In the genomic region with DNA sequence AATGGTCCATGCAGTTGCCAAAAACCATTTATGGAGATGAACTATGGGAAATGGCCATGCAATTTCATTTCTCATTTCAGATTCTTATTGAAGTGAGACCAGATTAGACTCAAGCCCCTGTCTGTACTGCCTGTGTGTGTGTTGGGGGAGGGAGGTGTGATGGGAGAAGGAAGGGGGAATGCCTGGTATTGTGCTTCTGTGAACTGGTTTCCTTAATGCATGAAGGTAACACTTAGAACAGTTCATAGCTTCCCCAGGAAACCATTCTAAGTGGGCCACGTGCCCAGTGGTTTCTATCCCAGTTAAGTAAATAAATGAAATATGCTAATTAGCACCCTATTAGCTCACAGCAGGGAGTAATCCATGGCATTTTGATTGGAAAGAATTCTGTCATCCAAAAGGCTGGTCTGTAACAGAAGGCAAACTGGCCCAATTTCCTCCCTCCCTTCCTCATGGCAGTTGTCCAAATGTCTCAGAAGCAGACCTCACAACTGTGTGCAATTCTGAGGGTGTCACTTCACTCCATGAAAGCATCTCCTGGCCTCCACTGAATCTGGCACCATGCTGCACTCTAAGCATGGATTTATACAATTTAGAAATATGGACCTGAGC, we compare ENCODE assay signal across 27 cellular contexts.
A peak's percentile ranks its signal among the peaks of the same experiment; 100 is the strongest.
DNase-seq lines count a peak whose midpoint lies in the region; TF ChIP-seq lines count a peak whose summit lies in the region.
"Had no signal": no experiment of that assay in that cellular context is flagged by ENCODE, and none has a peak within 500 bp of the region (broad histone marks: within the 10 kb centered on the region; RNA-seq: fewer than 3 reads in every experiment).

No MANE protein-coding gene starts in this region.

- H3K9me3 Mint-ChIP-seq in nephron = no peaks in the 10 kb centered on the region
- H3K9me3 Mint-ChIP-seq in CD8-positive, alpha-beta memory T cell = peaks cover 0 to under 1% (median 0%) of the 10 kb centered on the region in 5 donors
- H3K9me3 Mint-ChIP-seq: activated naive CD4-positive, alpha-beta T cell treated with anti-CD3 and anti-CD28 coated beads for 36 hours; activated T-cell treated with anti-CD3 and anti-CD28 coated beads, Interleukin-2, amount 50 U/mL, for 72 hours; CD8-positive, alpha-beta T cell had no signal

- CTCF ChIA-PET in RWPE1 (lab: Yijun Ruan, JAX) = no interaction called here
- CTCF ChIA-PET in CD8-positive, alpha-beta memory T cell (lab: Charles Lee) = no interaction called here

- peak; percentile 15 for DNase-seq in EH (ENCODE audit: low read depth)
- peak; percentile 38 for DNase-seq in NCI-H2029 (lab: John Stamatoyannopoulos, UW)
- DNase-seq in astrocyte of the hippocampus (ENCODE audit: low read depth, low spot score) = peak; percentile 89
- DNase-seq in tibial artery = no peak
- DNase-seq in NCI-H1092 (lab: John Stamatoyannopoulos, UW) = no peak
- DNase-seq in RWPE1 (ENCODE audit: low spot score) = no peak
- no peak for DNase-seq in CD8-positive, alpha-beta memory T cell
- DNase-seq: activated CD4-positive, alpha-beta T cell treated with anti-CD3 and anti-CD28 coated beads for 36 hours; activated naive CD4-positive, alpha-beta T cell treated with anti-CD3 and anti-CD28 coated beads for 36 hours; activated T-cell treated with anti-CD3 and anti-CD28 coated beads, Interleukin-2, amount 50 U/mL, for 72 hours; CD8-positive, alpha-beta T cell; central memory CD4-positive, alpha-beta T cell; DND-41; foreskin melanocyte; GOT3; NCI-H1092 treated with DMSO at 0.1 percent for 48 hours; NCI-H2171; NCI-H82; OCI-M1; SHP77 treated with DMSO at 0.1 percent for 48 hours; stimulated activated CD4-positive, alpha-beta T cell treated with anti-CD3 and anti-CD28 coated beads, Interleukin-4, amount 100 ng/mL, for 24 hours; stimulated activated naive CD4-positive, alpha-beta T cell treated with Interleukin-2 at 50 U/mL for 16 hours; T-cell had no signal

- H3K27ac ChIP-seq in tibial artery (no peak overlapping the region), RWPE1 (no peak overlapping the region)
- no peak overlapping the region for H3K27ac ChIP-seq in CD8-positive, alpha-beta memory T cell (ENCODE audit: low read depth, low read length)
- H3K27ac ChIP-seq: hepatocyte, neutrophil, thoracic aorta had no signal

- intact Hi-C loops in tibial artery (cut with DNase I; ENCODE audit: low total_unique reads) = no loop called here

- no peaks in the 10 kb centered on the region for H3K9me3 ChIP-seq in tibial artery
- H3K9me3 ChIP-seq in CD8-positive, alpha-beta memory T cell (ENCODE audit: low read length) = no peaks in the 10 kb centered on the region
- H3K9me3 ChIP-seq: neutrophil, thoracic aorta had no signal

- peaks cover 39% of the 10 kb centered on the region for H3K4me1 Mint-ChIP-seq in nephron
- H3K4me1 Mint-ChIP-seq in CD8-positive, alpha-beta memory T cell = no peaks in the 10 kb centered on the region
- H3K4me1 Mint-ChIP-seq: activated CD4-positive, alpha-beta T cell treated with anti-CD3 and anti-CD28 coated beads for 36 hours; T-cell had no signal

- peak overlapping the region; percentile 19 to 46 (median 33) for H3K27ac Mint-ChIP-seq in nephron
- no peak overlapping the region for H3K27ac Mint-ChIP-seq in CD8-positive, alpha-beta memory T cell
- H3K27ac Mint-ChIP-seq: activated CD4-positive, alpha-beta T cell treated with anti-CD3 and anti-CD28 coated beads for 36 hours; activated naive CD4-positive, alpha-beta T cell treated with anti-CD3 and anti-CD28 coated beads for 36 hours; activated T-cell treated with anti-CD3 and anti-CD28 coated beads, Interleukin-2, amount 50 U/mL, for 72 hours; CD8-positive, alpha-beta T cell; T-cell had no signal

- POLR2A ChIA-PET in RWPE1 (lab: Yijun Ruan, JAX; ENCODE audit: low non-redundant PET) = no interaction called here
- POLR2A ChIA-PET in CD8-positive, alpha-beta memory T cell (lab: Charles Lee) = no interaction called here

- no peak overlapping the region for H3K4me3 ChIP-seq in tibial artery
- H3K4me3 ChIP-seq in CD8-positive, alpha-beta memory T cell (ENCODE audit: low read length) = no peak overlapping the region
- H3K4me3 ChIP-seq: hepatocyte, thoracic aorta had no signal

- H3K36me3 Mint-ChIP-seq in nephron (ENCODE audit: low read depth) = no peaks in the 10 kb centered on the region
- H3K36me3 Mint-ChIP-seq in CD8-positive, alpha-beta memory T cell = peaks cover 0 to 2% (median 0%) of the 10 kb centered on the region in 3 donors
- H3K36me3 Mint-ChIP-seq: CD8-positive, alpha-beta T cell had no signal

- no peak overlapping the region for H3K4me3 Mint-ChIP-seq in nephron
- H3K4me3 Mint-ChIP-seq in CD8-positive, alpha-beta memory T cell = no peak overlapping the region
- H3K4me3 Mint-ChIP-seq: activated CD4-positive, alpha-beta T cell treated with anti-CD3 and anti-CD28 coated beads for 36 hours; activated naive CD4-positive, alpha-beta T cell treated with anti-CD3 and anti-CD28 coated beads for 36 hours; activated T-cell treated with anti-CD3 and anti-CD28 coated beads, Interleukin-2, amount 50 U/mL, for 72 hours; CD8-positive, alpha-beta T cell; T-cell had no signal

- no peaks in the 10 kb centered on the region for H3K27me3 ChIP-seq in tibial artery
- H3K27me3 ChIP-seq in CD8-positive, alpha-beta memory T cell (ENCODE audit: insufficient read depth, low read length, poor library complexity, severe bottlenecking) = no peaks in the 10 kb centered on the region
- H3K27me3 ChIP-seq: hepatocyte, neutrophil had no signal

- H3K4me1 ChIP-seq in tibial artery = peaks cover 0 to 11% (median 3%) of the 10 kb centered on the region in 4 donors
- H3K4me1 ChIP-seq in CD8-positive, alpha-beta memory T cell (ENCODE audit: insufficient read depth, low read length) = no peaks in the 10 kb centered on the region

- H3K27me3 Mint-ChIP-seq in nephron (ENCODE audit: low read depth) = no peaks in the 10 kb centered on the region
- H3K27me3 Mint-ChIP-seq in CD8-positive, alpha-beta memory T cell = no peaks in the 10 kb centered on the region
- H3K27me3 Mint-ChIP-seq: activated CD4-positive, alpha-beta T cell treated with anti-CD3 and anti-CD28 coated beads for 36 hours; T-cell had no signal

- no peaks in the 10 kb centered on the region for H3K36me3 ChIP-seq in tibial artery
- H3K36me3 ChIP-seq in CD8-positive, alpha-beta memory T cell (ENCODE audit: insufficient read depth, low read length) = no peaks in the 10 kb centered on the region
- H3K36me3 ChIP-seq: neutrophil, thoracic aorta had no signal

- TF ChIP-seq CTCF in nephron (IDR thresholded peaks at IDR 0.05; ENCODE audit: unreplicated experiment in 3 of 3) (no peak), tibial artery (IDR thresholded peaks at IDR 0.05) (no peak), RWPE1 (conservative IDR thresholded peaks at IDR 0.05; ENCODE audit: low read depth) (no peak)

Comparison
In these comparisons a context has a peak if more than half of its experiments do, and no peak if none do; other contexts are left out.
1. DNase-seq: peak in EH (single experiment), NCI-H2029 (single experiment) and astrocyte of the hippocampus (single experiment); none in tibial artery (0 of 2), NCI-H1092 (single experiment), RWPE1 (single experiment) and CD8-positive, alpha-beta memory T cell (0 of 5).
2. H3K27ac Mint-ChIP-seq: peak in nephron (3 of 3); none in CD8-positive, alpha-beta memory T cell (0 of 8).